1 cellular context compared by ENCODE assay signal in the genomic region with DNA sequence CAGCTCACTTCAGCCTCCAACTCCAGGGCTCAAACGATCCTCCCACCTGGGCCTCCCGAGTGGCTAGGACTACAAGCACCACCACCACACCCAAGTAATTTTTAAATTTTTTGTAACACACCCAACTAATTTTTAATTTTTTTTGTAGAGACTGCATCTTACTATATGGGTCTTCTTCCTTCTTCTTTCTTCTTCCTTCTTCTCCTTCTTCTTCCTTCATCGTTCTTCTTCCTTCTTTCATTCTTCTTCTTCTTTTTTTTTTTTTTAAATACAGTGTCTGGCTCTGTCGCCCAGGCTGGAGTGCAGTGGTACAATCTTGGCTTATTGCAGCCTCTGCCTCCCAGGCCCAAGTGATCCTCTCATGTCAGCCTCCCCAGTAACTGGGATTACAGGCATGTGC.
TF ChIP-seq lines count a peak whose summit lies in the region.

No MANE protein-coding gene starts in this region.

TF ChIP-seq in H1, 55 proteins besides CTCF, POLR2A, EP300 and RAD21:
- TF ChIP-seq CBX5 (IDR thresholded peaks at IDR 0.05; ENCODE audit: low read depth, low read length) (no peak), RXRA (IDR thresholded peaks at IDR 0.05; ENCODE audit: insufficient read depth, low read depth, low read length) (no peak), TAF7 (optimal IDR thresholded peaks at IDR 0.05; ENCODE audit: borderline replicate concordance, low read depth, low read length) (no peak), BCL11A (IDR thresholded peaks at IDR 0.05; ENCODE audit: low read depth in 2 of 2, low read length in 2 of 2) (no peak), MAFK (IDR thresholded peaks at IDR 0.05; ENCODE audit: low read depth, low read length) (no peak), KDM1A (IDR thresholded peaks at IDR 0.05; ENCODE audit: borderline replicate concordance, low read length) (no peak), EGR1 (IDR thresholded peaks at IDR 0.05; ENCODE audit: borderline replicate concordance, low read depth, low read length) (no peak), CHD1 (IDR thresholded peaks at IDR 0.05; ENCODE audit: low read depth, low read length) (no peak), BACH1 (IDR thresholded peaks at IDR 0.05; ENCODE audit: low read length) (no peak), CREB1 (IDR thresholded peaks at IDR 0.05) (no peak), TAF1 (IDR thresholded peaks at IDR 0.05; ENCODE audit: low read depth, low read length) (no peak), GTF2F1 (IDR thresholded peaks at IDR 0.05; ENCODE audit: borderline replicate concordance, low read depth, low read length) (no peak), NANOG (IDR thresholded peaks at IDR 0.05; ENCODE audit: insufficient read depth, low read depth, low read length, poor library complexity, severe bottlenecking) (no peak), PHF8 (conservative IDR thresholded peaks at IDR 0.05; ENCODE audit: low read depth, low read length) (no peak)
- TF ChIP-seq, protein P1, sequence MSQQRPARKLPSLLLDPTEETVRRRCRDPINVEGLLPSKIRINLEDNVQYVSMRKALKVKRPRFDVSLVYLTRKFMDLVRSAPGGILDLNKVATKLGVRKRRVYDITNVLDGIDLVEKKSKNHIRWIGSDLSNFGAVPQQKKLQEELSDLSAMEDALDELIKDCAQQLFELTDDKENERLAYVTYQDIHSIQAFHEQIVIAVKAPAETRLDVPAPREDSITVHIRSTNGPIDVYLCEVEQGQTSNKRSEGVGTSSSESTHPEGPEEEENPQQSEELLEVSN (IDR thresholded peaks at IDR 0.05), result no peak
- TF ChIP-seq, protein P2, sequence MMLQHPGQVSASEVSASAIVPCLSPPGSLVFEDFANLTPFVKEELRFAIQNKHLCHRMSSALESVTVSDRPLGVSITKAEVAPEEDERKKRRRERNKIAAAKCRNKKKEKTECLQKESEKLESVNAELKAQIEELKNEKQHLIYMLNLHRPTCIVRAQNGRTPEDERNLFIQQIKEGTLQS (IDR thresholded peaks at IDR 0.05; ENCODE audit: insufficient read depth, low read depth, low read length), result no peak
- TF ChIP-seq, protein P3, sequence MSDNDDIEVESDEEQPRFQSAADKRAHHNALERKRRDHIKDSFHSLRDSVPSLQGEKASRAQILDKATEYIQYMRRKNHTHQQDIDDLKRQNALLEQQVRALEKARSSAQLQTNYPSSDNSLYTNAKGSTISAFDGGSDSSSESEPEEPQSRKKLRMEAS (IDR thresholded peaks at IDR 0.05), result no peak
TF ChIP-seq in H1: peak in this region for 0.
